16 cellular contexts compared by ENCODE assay signal in genomic region chr18:34467059-34467458, GRCh38.
DNase-seq lines count a peak whose midpoint lies in the region; ATAC-seq, FAIRE-seq and TF ChIP-seq lines count a peak whose summit lies in the region.
"Had no signal": no experiment of that assay in that cellular context is flagged by ENCODE, and none has a peak within 500 bp of the region (broad histone marks: within the 10 kb centered on the region; RNA-seq: fewer than 3 reads in every experiment).

No MANE protein-coding gene starts in this region.

- POLR2A ChIA-PET in endothelial cell of umbilical vein (lab: Charles Lee) = no interaction called here

- no peak overlapping the region for H4K12ac ChIP-seq in trophoblast cell (ENCODE audit: low read depth, low read length)

- DNase-seq in endothelial cell of umbilical vein (ENCODE audit: low read depth, low spot score) (no peak), NCI-H1417 (lab: John Stamatoyannopoulos, UW) (no peak), trophoblast cell (no peak)
- DNase-seq: DND-41; NCI-H2107; right lobe of liver; stimulated activated naive CD8-positive, alpha-beta T cell treated with anti-CD3 and anti-CD28 coated beads, Interleukin-15, amount 100 ng/mL, for 72 hours; WERI-Rb-1 had no signal

- H2BK12ac ChIP-seq in trophoblast cell (ENCODE audit: low read length) = no peak overlapping the region

- H3K9me1 ChIP-seq in endothelial cell of umbilical vein (replicated peaks; ENCODE audit: control insufficient read depth, extremely low read depth, insufficient read depth, low read length) = no peaks in the 10 kb centered on the region

- no peak overlapping the region for H3K23ac ChIP-seq in trophoblast cell (ENCODE audit: low read length)

- no peak overlapping the region for H4K91ac ChIP-seq in trophoblast cell (ENCODE audit: low read depth, low read length)

- no CpG with 5 or more reads among the region's 1 CpG for WGBS in trophoblast cell (ENCODE audit: extremely low coverage, insufficient coverage, insufficient read length)

- H3K4me1 ChIP-seq in endothelial cell of umbilical vein (ENCODE audit: control insufficient read depth, extremely low read depth, insufficient read depth, low read length) (no peaks in the 10 kb centered on the region), trophoblast cell (ENCODE audit: control insufficient read depth in 1 of 2, insufficient read depth in 2 of 2, low read length in 2 of 2) (no peaks in the 10 kb centered on the region)
- H3K4me1 ChIP-seq: right lobe of liver had no signal

- no peak overlapping the region for H4K8ac ChIP-seq in trophoblast cell (ENCODE audit: low read depth, low read length)

- TF ChIP-seq CTCF in endothelial cell of umbilical vein (IDR thresholded peaks at IDR 0.05; ENCODE audit: extremely low read depth in 1 of 2, insufficient read depth in 1 of 2, low read depth in 1 of 2, low read length in 2 of 2) = no peak

- no peaks in the 10 kb centered on the region for H3K79me1 ChIP-seq in trophoblast cell (ENCODE audit: low read length)

- H4K20me1 ChIP-seq in endothelial cell of umbilical vein (replicated peaks; ENCODE audit: control insufficient read depth, extremely low read depth, insufficient read depth, low read length) = no peaks in the 10 kb centered on the region

- CTCF ChIA-PET in endothelial cell of umbilical vein (lab: Charles Lee) = no interaction called here

- no peak overlapping the region for H3K27ac ChIP-seq in endothelial cell of umbilical vein (ENCODE audit: insufficient read depth, low read depth, low read length)
- H3K27ac ChIP-seq in trophoblast cell (ENCODE audit: low read depth, low read length) = no peak overlapping the region
- H3K27ac ChIP-seq: right lobe of liver, WERI-Rb-1 had no signal

- ATAC-seq in GM18873 (IDR thresholded peaks at IDR 0.05; ENCODE audit: low FRiP score, unreplicated experiment) = peak; percentile 69
- ATAC-seq in HG02642 (IDR thresholded peaks at IDR 0.05; ENCODE audit: poor library complexity, unreplicated experiment) = peak; percentile 72
- ATAC-seq in HG03460 (IDR thresholded peaks at IDR 0.05; ENCODE audit: unreplicated experiment) = peak; percentile 91
- no peak for ATAC-seq in GM21529 (IDR thresholded peaks at IDR 0.05; ENCODE audit: unreplicated experiment)
- ATAC-seq in GM18867 (IDR thresholded peaks at IDR 0.05; ENCODE audit: unreplicated experiment) = no peak
- ATAC-seq: right lobe of liver; SK-N-SH treated with all-trans-retinoic acid at 6 μM for 48 hours; stimulated activated naive CD8-positive, alpha-beta T cell treated with anti-CD3 and anti-CD28 coated beads, Interleukin-15, amount 100 ng/mL, for 72 hours had no signal

- H3K14ac ChIP-seq in trophoblast cell (ENCODE audit: low read length) = no peak overlapping the region

- H3K36me3 ChIP-seq in endothelial cell of umbilical vein (ENCODE audit: control insufficient read depth in 2 of 2, extremely low read depth in 1 of 2, insufficient read depth in 2 of 2, low read length in 2 of 2) (no peaks in the 10 kb centered on the region), trophoblast cell (ENCODE audit: control insufficient read depth in 1 of 2, insufficient read depth in 2 of 2, low read length in 2 of 2) (no peaks in the 10 kb centered on the region)
- H3K36me3 ChIP-seq: right lobe of liver, WERI-Rb-1 had no signal

- dilution Hi-C loops in endothelial cell of umbilical vein (cut with MboI; ENCODE audit: extremely low pct_ligation_motif_present, low sequenced_read_pairs) = no loop called here

- H2BK120ac ChIP-seq in trophoblast cell (ENCODE audit: insufficient read depth, low read length, poor library complexity) = no peak overlapping the region

- H3K4me2 ChIP-seq in endothelial cell of umbilical vein (ENCODE audit: insufficient read depth, low read length) = no peak overlapping the region
- no peak overlapping the region for H3K4me2 ChIP-seq in trophoblast cell (ENCODE audit: low read length)

- H3K9ac ChIP-seq in endothelial cell of umbilical vein (replicated peaks; ENCODE audit: extremely low read depth, insufficient read depth, low read length) = no peak overlapping the region
- H3K9ac ChIP-seq in trophoblast cell (ENCODE audit: low read length) = no peak overlapping the region

- H3K9me3 ChIP-seq in endothelial cell of umbilical vein (replicated peaks; ENCODE audit: control insufficient read depth, insufficient read depth, low read length) (no peaks in the 10 kb centered on the region), trophoblast cell (ENCODE audit: insufficient read depth, low read depth, low read length) (no peaks in the 10 kb centered on the region)
- H3K9me3 ChIP-seq: right lobe of liver had no signal

- H3K18ac ChIP-seq in trophoblast cell (ENCODE audit: low read length) = no peak overlapping the region

- no peak overlapping the region for H2AK5ac ChIP-seq in trophoblast cell (ENCODE audit: low read length)

- no peak for TF ChIP-seq POLR2A in endothelial cell of umbilical vein (IDR thresholded peaks at IDR 0.05; ENCODE audit: low read depth, low read length)

- no peak overlapping the region for H2BK5ac ChIP-seq in trophoblast cell (ENCODE audit: low read depth, low read length, poor library complexity)

- no TSS peak for BruUV-seq in endothelial cell of umbilical vein (replicated peaks; lab: Mats Ljungman, UMichigan)

- H3K4ac ChIP-seq in trophoblast cell (ENCODE audit: low read depth, low read length) = no peak overlapping the region

- no peak for FAIRE-seq in endothelial cell of umbilical vein (lab: Jason Lieb, UNC)
- FAIRE-seq: colon had no signal

- no peak overlapping the region for H3K4me3 ChIP-seq in endothelial cell of umbilical vein (replicated peaks in 1 of 3; ENCODE audit: insufficient read depth in 1 of 3, low read depth in 1 of 3, low read length in 3 of 3)
- no peak overlapping the region for H3K4me3 ChIP-seq in trophoblast cell (ENCODE audit: low read depth, low read length)
- H3K4me3 ChIP-seq: lung, right lobe of liver had no signal

- H3K27me3 ChIP-seq in endothelial cell of umbilical vein (ENCODE audit: control insufficient read depth in 2 of 2, insufficient read depth in 2 of 2, low read length in 2 of 2) = no peaks in the 10 kb centered on the region
- H3K27me3 ChIP-seq in trophoblast cell (ENCODE audit: insufficient read depth, low read length) = no peaks in the 10 kb centered on the region
- H3K27me3 ChIP-seq: right lobe of liver had no signal

- H2AFZ ChIP-seq in endothelial cell of umbilical vein (ENCODE audit: low read depth, low read length) = no peak overlapping the region
- no peak overlapping the region for H2AFZ ChIP-seq in trophoblast cell (ENCODE audit: insufficient read depth, low read length, poor library complexity)

- H3K79me2 ChIP-seq in endothelial cell of umbilical vein (ENCODE audit: control insufficient read depth, insufficient read depth, low read length) (no peaks in the 10 kb centered on the region), trophoblast cell (ENCODE audit: control insufficient read depth, insufficient read depth, low read length, poor library complexity) (no peaks in the 10 kb centered on the region)

- intact Hi-C loops in endothelial cell of umbilical vein (cut with micrococcal nuclease) = no loop called here

TF ChIP-seq in endothelial cell of umbilical vein, 7 proteins besides CTCF, POLR2A, EP300 and RAD21:
- TF ChIP-seq FOS (IDR thresholded peaks at IDR 0.05; ENCODE audit: borderline replicate concordance, insufficient read depth, low read length) (peak; percentile 39), JUN (IDR thresholded peaks at IDR 0.05; ENCODE audit: borderline replicate concordance, insufficient read depth, insufficient read length, low read depth) (peak; percentile 29), MYC (IDR thresholded peaks at IDR 0.05; ENCODE audit: low read depth, low read length) (no peak)

Comparison
In these comparisons a context has a peak if more than half of its experiments do, and no peak if none do; other contexts are left out.
1. ATAC-seq: peak in GM18873 (single experiment), HG02642 (single experiment) and HG03460 (single experiment); none in GM21529 (single experiment) and GM18867 (single experiment).